Comparison of ENCODE assay signal across 11 cellular contexts in genomic region chr11:640021-640706, GRCh38. TPM values are rescaled to one million over a fixed set of nuclear protein-coding genes. Genes with fewer than 3 reads are reported as not detected.
DNase-seq lines count a peak whose midpoint lies in the region; ATAC-seq and TF ChIP-seq lines count a peak whose summit lies in the region.
"Had no signal": no experiment of that assay in that cellular context is flagged by ENCODE, and none has a peak within 500 bp of the region (broad histone marks: within the 10 kb centered on the region; RNA-seq: fewer than 3 reads in every experiment).

No MANE protein-coding gene starts in this region.

- H4K20me1 ChIP-seq in BLaER1: peaks cover 95% of the 10 kb centered on the region

- no peak overlapping the region for H3K27ac ChIP-seq in BLaER1
- H3K27ac ChIP-seq: left ventricle myocardium inferior had no signal

- H3K27me3 ChIP-seq in BLaER1: peaks cover 62% of the 10 kb centered on the region

- peaks cover 56% of the 10 kb centered on the region for H3K36me3 ChIP-seq in BLaER1

- DNase-seq in stimulated activated CD4-positive, alpha-beta T cell treated with anti-CD3 and anti-CD28 coated beads, Interleukin-4, amount 100 ng/mL, for 4 hours: no peak
- no peak for DNase-seq in SKM-1 (lab: John Stamatoyannopoulos, UW; ENCODE audit: unreplicated experiment)
- DNase-seq: AML-193; amygdala; effector memory CD4-positive, alpha-beta T cell; left ventricle myocardium inferior; T1000 had no signal

- H3K9ac ChIP-seq in BLaER1: no peak overlapping the region

- ATAC-seq in HG02852 (IDR thresholded peaks at IDR 0.05; ENCODE audit: unreplicated experiment): no peak

- H3K4me1 ChIP-seq in BLaER1: peaks cover 42% of the 10 kb centered on the region

- H3K4me3 ChIP-seq in BLaER1: peak overlapping the region; percentile 37; the same call in 1 of the 2 replicates
- peak overlapping the region; percentile 24; the same call in 1 of the 2 replicates for H3K4me3 ChIP-seq in iPS-18c (ENCODE audit: insufficient read depth, low read depth, low read length)

- peak overlapping the region; percentile 89 for H3K4me2 ChIP-seq in BLaER1

- H3K9me3 ChIP-seq in BLaER1 (no peaks in the 10 kb centered on the region), iPS-18c (ENCODE audit: control insufficient read depth, insufficient read depth, low read length) (no peaks in the 10 kb centered on the region)
- H3K9me3 ChIP-seq: left ventricle myocardium inferior had no signal

TF ChIP-seq in PFSK-1, 5 proteins besides CTCF, POLR2A, EP300 and RAD21:
- no peak for TF ChIP-seq FOXP2 (optimal IDR thresholded peaks at IDR 0.05; ENCODE audit: borderline replicate concordance, extremely low read depth, extremely low read length, insufficient read depth)
- peak; percentile 17; the same call in 1 of the 2 replicates for TF ChIP-seq POLR2AphosphoS5 (IDR thresholded peaks at IDR 0.05; ENCODE audit: low read depth, low read length)
TF ChIP-seq in PFSK-1: peak in this region for 1.

RNA-seq across cellular contexts. Expression of gene DRD4, which starts 3.1 kb away (rescaled TPM):
- polyA plus RNA-seq in PFSK-1 (2012; ENCODE audit: insufficient read length, low read depth): 1.8 TPM

RNA-seq across cellular contexts. Expression of gene SCT, which starts 13.2 kb away (rescaled TPM):
- not detected for polyA plus RNA-seq in PFSK-1 (2012; ENCODE audit: insufficient read length, low read depth)

RNA-seq across cellular contexts. Expression of gene CDHR5, which starts 15.4 kb away (rescaled TPM):
- 0.19 TPM for polyA plus RNA-seq in PFSK-1 (2012; ENCODE audit: insufficient read length, low read depth)

RNA-seq across cellular contexts. Expression of gene IRF7, which starts 24.4 kb away (rescaled TPM):
- polyA plus RNA-seq in PFSK-1 (2012; ENCODE audit: insufficient read length, low read depth): 24.8 TPM

RNA-seq across cellular contexts. Expression of gene DEAF1, which starts 54.9 kb away (rescaled TPM):
- polyA plus RNA-seq in PFSK-1 (2012; ENCODE audit: insufficient read length, low read depth): 118 TPM
